In the genomic region with DNA sequence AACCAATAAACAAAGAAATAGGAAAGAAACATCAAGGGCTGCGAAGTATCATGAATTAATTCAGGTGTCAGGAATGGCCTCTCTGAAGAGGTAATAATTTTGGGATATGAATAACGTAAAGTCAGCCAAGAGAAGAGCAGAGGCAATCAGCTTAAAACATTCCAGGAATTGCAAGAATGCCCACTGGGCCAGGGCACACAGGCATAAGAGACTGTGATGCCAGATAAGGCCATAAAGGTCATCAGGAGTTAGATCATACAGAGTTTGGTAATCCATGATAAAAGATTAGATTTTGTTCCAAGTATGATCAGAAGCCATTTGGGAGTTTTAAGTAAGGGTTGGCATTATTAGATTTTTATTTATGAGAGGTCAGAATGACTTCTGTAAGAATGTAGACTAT, we compare ENCODE assay signal across 2 cellular contexts.
TF ChIP-seq lines count a peak whose summit lies in the region.

No MANE protein-coding gene starts in this region.

TF ChIP-seq in SK-N-SH, 30 proteins besides CTCF, POLR2A, EP300 and RAD21 (continued from another document):
- TF ChIP-seq, protein P1, sequence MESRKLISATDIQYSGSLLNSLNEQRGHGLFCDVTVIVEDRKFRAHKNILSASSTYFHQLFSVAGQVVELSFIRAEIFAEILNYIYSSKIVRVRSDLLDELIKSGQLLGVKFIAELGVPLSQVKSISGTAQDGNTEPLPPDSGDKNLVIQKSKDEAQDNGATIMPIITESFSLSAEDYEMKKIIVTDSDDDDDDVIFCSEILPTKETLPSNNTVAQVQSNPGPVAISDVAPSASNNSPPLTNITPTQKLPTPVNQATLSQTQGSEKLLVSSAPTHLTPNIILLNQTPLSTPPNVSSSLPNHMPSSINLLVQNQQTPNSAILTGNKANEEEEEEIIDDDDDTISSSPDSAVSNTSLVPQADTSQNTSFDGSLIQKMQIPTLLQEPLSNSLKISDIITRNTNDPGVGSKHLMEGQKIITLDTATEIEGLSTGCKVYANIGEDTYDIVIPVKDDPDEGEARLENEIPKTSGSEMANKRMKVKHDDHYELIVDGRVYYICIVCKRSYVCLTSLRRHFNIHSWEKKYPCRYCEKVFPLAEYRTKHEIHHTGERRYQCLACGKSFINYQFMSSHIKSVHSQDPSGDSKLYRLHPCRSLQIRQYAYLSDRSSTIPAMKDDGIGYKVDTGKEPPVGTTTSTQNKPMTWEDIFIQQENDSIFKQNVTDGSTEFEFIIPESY (IDR thresholded peaks at IDR 0.05; ENCODE audit: borderline replicate concordance, low read depth), result no peak
TF ChIP-seq in SK-N-SH: peak in this region for 0.

TF ChIP-seq in WTC11, 78 proteins besides CTCF, POLR2A, EP300 and RAD21 (continued from another document):
- TF ChIP-seq, protein P2, sequence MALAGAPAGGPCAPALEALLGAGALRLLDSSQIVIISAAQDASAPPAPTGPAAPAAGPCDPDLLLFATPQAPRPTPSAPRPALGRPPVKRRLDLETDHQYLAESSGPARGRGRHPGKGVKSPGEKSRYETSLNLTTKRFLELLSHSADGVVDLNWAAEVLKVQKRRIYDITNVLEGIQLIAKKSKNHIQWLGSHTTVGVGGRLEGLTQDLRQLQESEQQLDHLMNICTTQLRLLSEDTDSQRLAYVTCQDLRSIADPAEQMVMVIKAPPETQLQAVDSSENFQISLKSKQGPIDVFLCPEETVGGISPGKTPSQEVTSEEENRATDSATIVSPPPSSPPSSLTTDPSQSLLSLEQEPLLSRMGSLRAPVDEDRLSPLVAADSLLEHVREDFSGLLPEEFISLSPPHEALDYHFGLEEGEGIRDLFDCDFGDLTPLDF (CRISPR knock-in tag; IDR thresholded peaks at IDR 0.05), result no peak
- TF ChIP-seq TP53 (CRISPR knock-in tag; IDR thresholded peaks at IDR 0.05) (no peak), KAT7 (CRISPR knock-in tag; IDR thresholded peaks at IDR 0.05; ENCODE audit: borderline replicate concordance) (no peak), ZNF317 (CRISPR knock-in tag; IDR thresholded peaks at IDR 0.05; ENCODE audit: borderline replicate concordance, low read depth) (no peak)
- TF ChIP-seq, protein P3, sequence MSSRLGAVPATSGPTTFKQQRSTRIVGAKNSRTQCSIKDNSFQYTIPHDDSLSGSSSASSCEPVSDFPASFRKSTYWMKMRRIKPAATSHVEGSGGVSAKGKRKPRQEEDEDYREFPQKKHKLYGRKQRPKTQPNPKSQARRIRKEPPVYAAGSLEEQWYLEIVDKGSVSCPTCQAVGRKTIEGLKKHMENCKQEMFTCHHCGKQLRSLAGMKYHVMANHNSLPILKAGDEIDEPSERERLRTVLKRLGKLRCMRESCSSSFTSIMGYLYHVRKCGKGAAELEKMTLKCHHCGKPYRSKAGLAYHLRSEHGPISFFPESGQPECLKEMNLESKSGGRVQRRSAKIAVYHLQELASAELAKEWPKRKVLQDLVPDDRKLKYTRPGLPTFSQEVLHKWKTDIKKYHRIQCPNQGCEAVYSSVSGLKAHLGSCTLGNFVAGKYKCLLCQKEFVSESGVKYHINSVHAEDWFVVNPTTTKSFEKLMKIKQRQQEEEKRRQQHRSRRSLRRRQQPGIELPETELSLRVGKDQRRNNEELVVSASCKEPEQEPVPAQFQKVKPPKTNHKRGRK (CRISPR knock-in tag; IDR thresholded peaks at IDR 0.05; ENCODE audit: borderline replicate concordance), result no peak
